In the genomic region with DNA sequence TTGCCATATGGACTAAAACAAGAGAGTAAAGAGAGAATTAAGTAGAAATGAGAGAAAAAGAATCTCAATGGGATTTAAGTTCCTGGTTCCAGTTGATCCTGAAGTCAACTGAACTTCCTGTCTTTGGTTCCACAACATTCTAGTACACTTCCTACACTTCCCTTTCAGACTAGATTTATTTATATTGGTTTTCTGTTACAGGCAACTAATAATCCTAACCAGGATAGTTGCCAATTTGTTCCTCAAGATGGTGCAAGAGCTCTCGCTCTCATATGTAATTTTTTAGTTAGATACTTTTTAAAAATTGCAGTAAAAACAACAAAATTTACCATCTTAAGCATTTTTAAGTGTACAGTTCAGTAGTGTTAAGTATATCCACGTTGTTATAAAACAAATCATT, we compare ENCODE assay signal across 29 cellular contexts. TPM values are rescaled to one million over a fixed set of nuclear protein-coding genes. Genes with fewer than 3 reads are reported as not detected.
DNase-seq lines count a peak whose midpoint lies in the region; ATAC-seq and TF ChIP-seq lines count a peak whose summit lies in the region.
"Had no signal": no experiment of that assay in that cellular context is flagged by ENCODE, and none has a peak within 500 bp of the region (broad histone marks: within the 10 kb centered on the region; RNA-seq: fewer than 3 reads in every experiment).

No MANE protein-coding gene starts in this region.

- H3K9me3 ChIP-seq in GM23248 (ENCODE audit: low read depth) (no peaks in the 10 kb centered on the region), MM.1S (replicated peaks; ENCODE audit: insufficient read depth, low read length) (no peaks in the 10 kb centered on the region)
- H3K9me3 ChIP-seq: body of pancreas, esophagus muscularis mucosa, pancreas, thoracic aorta had no signal

- H3K4me3 ChIP-seq in GM23248 (no peak overlapping the region), MM.1S (ENCODE audit: low read length) (no peak overlapping the region)
- H3K4me3 ChIP-seq: BLaER1 treated with 17β-estradiol and CSF1 and Interleukin-3, amounts not matched to agents 10 nM and 100 nM; body of pancreas; esophagus muscularis mucosa; lung; pancreas; thoracic aorta had no signal

- no peak overlapping the region for H3K27ac Mint-ChIP-seq in chondrocyte (ENCODE audit: unreplicated experiment)
- H3K27ac Mint-ChIP-seq: nephron progenitor cell had no signal

- in situ Hi-C loops in GM23248 (cut with MboI) = no loop called here

- H3K9ac ChIP-seq in GM23248 (no peak overlapping the region), MM.1S (ENCODE audit: low read length) (no peak overlapping the region)
- H3K9ac ChIP-seq: BLaER1 treated with 17β-estradiol and CSF1 and Interleukin-3, amounts not matched to agents 10 nM and 100 nM had no signal

- no peak overlapping the region for H3K27ac ChIP-seq in GM23248
- H3K27ac ChIP-seq in MM.1S (ENCODE audit: low read length) = no peak overlapping the region
- H3K27ac ChIP-seq: BLaER1 treated with 17β-estradiol and CSF1 and Interleukin-3, amounts not matched to agents 10 nM and 100 nM; body of pancreas; esophagus muscularis mucosa; pancreas; thoracic aorta had no signal

- DNase-seq in GM23248 = peak; percentile 30
- peak; percentile 31 for DNase-seq in MV-4-11 (lab: John Stamatoyannopoulos, UW)
- DNase-seq in chondrocyte (ENCODE audit: low spot score) = no peak
- peak; percentile 55 for DNase-seq in fibroblast of the conjunctiva (ENCODE audit: low read depth)
- no peak for DNase-seq in MM.1S
- DNase-seq in RKO (ENCODE audit: low spot score) = no peak
- no peak for DNase-seq in DMS79 treated with DMSO at 0.1 percent for 48 hours (lab: John Stamatoyannopoulos, UW)
- DNase-seq: ACHN; activated CD4-positive, alpha-beta T cell treated with anti-CD3 and anti-CD28 coated beads for 1 hour; activated gamma-delta T cell; activated T-cell treated with anti-CD3 and anti-CD28 coated beads, Interleukin-2, amount 50 U/mL, for 1 hour; body of pancreas; cerebellar nuclear complex; effector CD8-positive, alpha-beta T cell; head of caudate nucleus; KG1; NCI-H1092 treated with DMSO at 0.1 percent for 48 hours; NCI-H2029; NCI-H345; nephron progenitor cell; pancreas; stimulated activated CD4-positive, alpha-beta T cell treated with anti-CD3 and anti-CD28 coated beads, Interleukin-4, amount 100 ng/mL, for 4 hours; stimulated activated naive CD8-positive, alpha-beta T cell treated with anti-CD3 and anti-CD28 coated beads, Interleukin-15, Interleukin-2, amounts not matched to agents 100 U/mL and 50 U/mL, for 24 hours; T-helper 1 cell had no signal

- 52 to 55% methylated on average over 2 of the region's 2 CpGs for whole genome bisulfite sequencing in GM23248 (ENCODE audit: low coverage in 1 of 2, low lambda C conversion rate in 2 of 2, missing lambda C conversion rate in 2 of 2), 2 experiments

- no peaks in the 10 kb centered on the region for H3K79me2 ChIP-seq in GM23248 (ENCODE audit: insufficient read depth)
- no peaks in the 10 kb centered on the region for H3K79me2 ChIP-seq in MM.1S (ENCODE audit: low read length)

- H3K4me2 ChIP-seq in GM23248 (ENCODE audit: unreplicated experiment) = no peak overlapping the region
- no peak overlapping the region for H3K4me2 ChIP-seq in MM.1S (ENCODE audit: low read depth, low read length)

- H3K4me1 Mint-ChIP-seq in chondrocyte (ENCODE audit: low read depth) = peaks cover 33% of the 10 kb centered on the region

- H2AFZ ChIP-seq in GM23248 (0 out of 2 replicates have a peak overlapping the region, but pooled peaks have one; percentile 1), MM.1S (ENCODE audit: low read length) (no peak overlapping the region)

- no peak for ATAC-seq in GM21526 (IDR thresholded peaks at IDR 0.05; ENCODE audit: low FRiP score, unreplicated experiment)
- ATAC-seq: body of pancreas; pancreas; stimulated activated naive CD8-positive, alpha-beta T cell treated with anti-CD3 and anti-CD28 coated beads, Interleukin-15, Interleukin-2, amounts not matched to agents 100 U/mL and 50 U/mL, for 24 hours had no signal

- peaks cover 23% of the 10 kb centered on the region for H3K4me1 ChIP-seq in GM23248 (ENCODE audit: insufficient read depth)
- no peaks in the 10 kb centered on the region for H3K4me1 ChIP-seq in MM.1S (ENCODE audit: low read length)
- H3K4me1 ChIP-seq: body of pancreas, esophagus muscularis mucosa, pancreas had no signal

- H3K36me3 ChIP-seq in GM23248 (ENCODE audit: low read depth) (no peaks in the 10 kb centered on the region), MM.1S (replicated peaks; ENCODE audit: insufficient read depth, low read length) (no peaks in the 10 kb centered on the region)
- H3K36me3 ChIP-seq: BLaER1 treated with 17β-estradiol and CSF1 and Interleukin-3, amounts not matched to agents 10 nM and 100 nM; esophagus muscularis mucosa; pancreas; thoracic aorta had no signal

- TF ChIP-seq CTCF in chondrocyte (IDR thresholded peaks at IDR 0.05) (peak; percentile 48), MM.1S (IDR thresholded peaks at IDR 0.05; ENCODE audit: low read length) (no peak)

- H4K20me1 ChIP-seq in GM23248 (ENCODE audit: insufficient read depth) (no peaks in the 10 kb centered on the region), MM.1S (ENCODE audit: insufficient read depth, low read length) (no peaks in the 10 kb centered on the region)
- H4K20me1 ChIP-seq: BLaER1 treated with 17β-estradiol and CSF1 and Interleukin-3, amounts not matched to agents 10 nM and 100 nM had no signal

- H3K27me3 ChIP-seq in GM23248 (replicated peaks; ENCODE audit: insufficient read depth) = no peaks in the 10 kb centered on the region
- H3K27me3 ChIP-seq in MM.1S (replicated peaks; ENCODE audit: insufficient read depth, low read length) = no peaks in the 10 kb centered on the region
- H3K27me3 ChIP-seq: BLaER1 treated with 17β-estradiol and CSF1 and Interleukin-3, amounts not matched to agents 10 nM and 100 nM; body of pancreas; esophagus muscularis mucosa; pancreas had no signal

- H3K9me2 ChIP-seq in GM23248 (ENCODE audit: insufficient read depth) (no peaks in the 10 kb centered on the region), MM.1S (replicated peaks; ENCODE audit: insufficient read depth, low read length) (no peaks in the 10 kb centered on the region)

- H3F3A ChIP-seq in GM23248 (ENCODE audit: insufficient read depth) (peaks cover 8% of the 10 kb centered on the region), MM.1S (ENCODE audit: insufficient read depth, low read length) (no peaks in the 10 kb centered on the region)

- no peaks in the 10 kb centered on the region for H3K36me3 Mint-ChIP-seq in chondrocyte (ENCODE audit: low read depth)

- H3K27me3 Mint-ChIP-seq in chondrocyte (ENCODE audit: low read depth) = no peaks in the 10 kb centered on the region

- H3K9me3 Mint-ChIP-seq in chondrocyte (ENCODE audit: low read depth) = peaks cover 5% of the 10 kb centered on the region

- no peak overlapping the region for H3K4me3 Mint-ChIP-seq in chondrocyte (ENCODE audit: unreplicated experiment)
- H3K4me3 Mint-ChIP-seq: nephron progenitor cell had no signal

RNA-seq across cellular contexts. Expression of a gene that starts 28.8 kb away (rescaled TPM):
- total RNA-seq in GM23248 (2014; rRNA removed; shearing (Covaris generic)) = 0.51 and 0.76 TPM in 2 replicates
- polyA plus RNA-seq in GM23248 (2016; fragmentation: Nextera tagmentation; extraction: Ambion mirVana) = 0.44 and 1.4 TPM in 2 replicates
- total RNA-seq in chondrocyte = 5.3 to 6.3 TPM (median 6.0 TPM) in 3 replicates

Comparison
In these comparisons a context has a peak if more than half of its experiments do, and no peak if none do; other contexts are left out.
1. DNase-seq: peak in GM23248 (single experiment), MV-4-11 (single experiment) and fibroblast of the conjunctiva (single experiment); none in chondrocyte (single experiment), MM.1S (single experiment), RKO (single experiment) and DMS79 treated with DMSO at 0.1 percent for 48 hours (single experiment).